8 cellular contexts compared by ENCODE assay signal in the genomic region with DNA sequence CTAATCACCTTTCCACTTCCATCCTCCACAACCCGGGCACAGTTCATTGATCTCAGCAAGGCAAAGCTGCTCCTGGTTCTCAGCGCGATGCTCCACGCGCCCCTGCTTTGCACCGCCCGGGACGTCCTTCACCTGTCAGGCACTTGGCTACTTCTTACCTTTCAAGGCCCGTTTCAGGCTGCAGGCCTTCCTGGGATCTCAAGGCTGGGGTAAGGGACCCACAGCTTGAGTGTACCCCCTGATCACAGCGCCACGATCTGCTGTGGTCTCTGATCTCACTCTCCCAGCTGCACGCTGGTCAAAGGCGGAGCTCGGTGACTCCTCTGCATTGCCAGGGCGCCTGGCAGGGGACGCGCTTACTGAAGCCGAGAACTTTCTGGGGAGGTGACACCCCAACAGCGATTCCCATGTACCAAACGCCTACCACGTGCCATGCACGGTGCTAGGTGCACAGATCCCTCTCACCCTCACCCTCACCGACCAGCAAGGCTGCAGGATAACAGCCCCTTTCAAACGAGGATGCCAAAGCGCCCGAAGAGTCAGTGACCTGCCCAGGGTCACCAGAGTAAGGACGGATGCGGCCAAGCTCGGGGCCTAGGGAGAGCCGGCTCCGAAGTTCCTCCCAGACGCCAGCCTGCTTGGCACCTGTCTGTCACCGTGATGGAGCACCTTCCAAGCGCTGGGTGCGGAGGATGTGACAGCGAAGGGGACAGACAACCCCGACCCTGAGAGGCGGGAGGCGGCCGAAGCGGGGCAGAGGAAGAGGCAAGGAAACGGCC. TPM values are rescaled to one million over a fixed set of nuclear protein-coding genes. Genes with fewer than 3 reads are reported as not detected.
DNase-seq lines count a peak whose midpoint lies in the region; ATAC-seq and TF ChIP-seq lines count a peak whose summit lies in the region.

No MANE protein-coding gene starts in this region.

- H3K4me3 ChIP-seq in Panc1 (ENCODE audit: low read depth in 2 of 2, low read length in 2 of 2) (peak overlapping the region; percentile 86 to 99), cardiac muscle cell (peak overlapping the region; percentile 84), ovary (peak overlapping the region; percentile 74), tibial nerve (peak overlapping the region; percentile 67 to 97 (median 80))

- H3K4me1 ChIP-seq in Panc1 (ENCODE audit: control insufficient read depth, insufficient read depth, low read length) (peaks cover 13% of the 10 kb centered on the region), cardiac muscle cell (ENCODE audit: low read depth) (peaks cover 20% of the 10 kb centered on the region), ovary (ENCODE audit: insufficient read depth) (peaks cover 6% of the 10 kb centered on the region), tibial nerve (peaks cover 0 to 70% (median 22%) of the 10 kb centered on the region in 4 donors)

- H3K27ac Mint-ChIP-seq in activated naive CD4-positive, alpha-beta T cell treated with anti-CD3 and anti-CD28 coated beads, Interleukin-2, amount 50 U/mL, for 24 hours = peak overlapping the region; percentile 92

- no peak for TF ChIP-seq POLR2A in ovary (IDR thresholded peaks at IDR 0.05)
- TF ChIP-seq POLR2A in tibial nerve (IDR thresholded peaks at IDR 0.05) = no peak

- in situ Hi-C loops in Panc1 (cut with HindIII; ENCODE audit: low pct_unique_long_range_greater_than_20kb, low sequenced_read_pairs) = no loop called here

- no peak for TF ChIP-seq CTCF in Panc1 (IDR thresholded peaks at IDR 0.05)
- TF ChIP-seq CTCF in cardiac muscle cell (IDR thresholded peaks at IDR 0.05; ENCODE audit: low read depth, low read length) = peak; percentile 5
- TF ChIP-seq CTCF in ovary (IDR thresholded peaks at IDR 0.05) = no peak
- TF ChIP-seq CTCF in tibial nerve (IDR thresholded peaks at IDR 0.05) = no peak

- H3K4me1 Mint-ChIP-seq in activated naive CD4-positive, alpha-beta T cell treated with anti-CD3 and anti-CD28 coated beads, Interleukin-2, amount 50 U/mL, for 24 hours = peaks cover 43% of the 10 kb centered on the region

- POLR2A ChIA-PET in Panc1 (lab: Charles Lee) = interaction anchor here (0.6 kb wide), 2 partner anchors 55 to 208 kb away, joined by 3 read pairs; partner anchors contain the start of gene YWHAQ

- TF ChIP-seq EP300 in ovary (IDR thresholded peaks at IDR 0.05) (no peak), tibial nerve (IDR thresholded peaks at IDR 0.05) (no peak)

- peak overlapping the region; percentile 93 for H3K4me3 Mint-ChIP-seq in activated naive CD4-positive, alpha-beta T cell treated with anti-CD3 and anti-CD28 coated beads, Interleukin-2, amount 50 U/mL, for 24 hours

- CTCF ChIA-PET in Panc1 (lab: Charles Lee) = no interaction called here

- peaks cover 4% of the 10 kb centered on the region for H3K36me3 Mint-ChIP-seq in activated naive CD4-positive, alpha-beta T cell treated with anti-CD3 and anti-CD28 coated beads, Interleukin-2, amount 50 U/mL, for 24 hours

- intact Hi-C loops in Panc1 (cut with micrococcal nuclease; ENCODE audit: unreplicated experiment) = no loop called here
- intact Hi-C loops in ovary (cut with DNase I) = loop anchor here in 1 of 4 donors (10.0 kb wide), 2 partner anchors 52 to 278 kb away; partner anchors contain the start of gene IAH1

- H3K9me3 ChIP-seq in Panc1 (ENCODE audit: control insufficient read depth, insufficient read depth, low read depth, low read length) (no peaks in the 10 kb centered on the region), cardiac muscle cell (ENCODE audit: low read depth) (no peaks in the 10 kb centered on the region), ovary (no peaks in the 10 kb centered on the region), tibial nerve (no peaks in the 10 kb centered on the region)

- H3K27me3 Mint-ChIP-seq in activated naive CD4-positive, alpha-beta T cell treated with anti-CD3 and anti-CD28 coated beads, Interleukin-2, amount 50 U/mL, for 24 hours = no peaks in the 10 kb centered on the region

- peak; percentile 43 for ATAC-seq in GM18907 (IDR thresholded peaks at IDR 0.05; ENCODE audit: unreplicated experiment)
- peak; percentile 26 for ATAC-seq in HG03139 (IDR thresholded peaks at IDR 0.05; ENCODE audit: unreplicated experiment)
- peak; percentile 72 for ATAC-seq in Panc1

- 1 to 2% (median 2%) methylated on average over 30 to 42 of the region's 42 CpGs for WGBS in ovary, 3 donors
- 7 to 8% methylated on average over 20 to 42 of the region's 42 CpGs for WGBS in tibial nerve, 2 donors

- no peaks in the 10 kb centered on the region for H3K9me3 Mint-ChIP-seq in activated naive CD4-positive, alpha-beta T cell treated with anti-CD3 and anti-CD28 coated beads, Interleukin-2, amount 50 U/mL, for 24 hours

- no TSS peak for BruUV-seq in Panc1 (replicated peaks; lab: Mats Ljungman, UMichigan)

- peak overlapping the region; percentile 96 for H3K27ac ChIP-seq in Panc1 (ENCODE audit: low read length)
- peak overlapping the region; percentile 19 for H3K27ac ChIP-seq in cardiac muscle cell
- peak overlapping the region; percentile 66 to 90 for H3K27ac ChIP-seq in ovary
- peak overlapping the region; percentile 87 to 98 (median 95) for H3K27ac ChIP-seq in tibial nerve

- peaks cover 8% of the 10 kb centered on the region; the same call in 1 of the 2 replicates for H3K36me3 ChIP-seq in Panc1 (ENCODE audit: control insufficient read depth, insufficient read depth, low read length)
- no peaks in the 10 kb centered on the region for H3K36me3 ChIP-seq in cardiac muscle cell
- no peaks in the 10 kb centered on the region for H3K36me3 ChIP-seq in ovary
- H3K36me3 ChIP-seq in tibial nerve = peaks cover 0 to 9% (median 0%) of the 10 kb centered on the region in 3 donors

- H3K27me3 ChIP-seq in Panc1 (ENCODE audit: control insufficient read depth, insufficient read depth, low read length) = no peaks in the 10 kb centered on the region
- H3K27me3 ChIP-seq in cardiac muscle cell = no peaks in the 10 kb centered on the region
- no peaks in the 10 kb centered on the region for H3K27me3 ChIP-seq in ovary
- H3K27me3 ChIP-seq in tibial nerve = no peaks in the 10 kb centered on the region

- peak; percentile 79 for DNase-seq in AG20443 (ENCODE audit: low spot score)
- no peak for DNase-seq in Panc1 (ENCODE audit: low read depth, low spot score)
- peak in 1 of 2 donors; percentile 23 for DNase-seq in cardiac muscle cell (ENCODE audit: low read depth in 1 of 2, low spot score in 1 of 2)
- DNase-seq in ovary = peak in 3 of 5 donors; percentile 39 to 54 (median 46)
- no peak for DNase-seq in tibial nerve (ENCODE audit: low spot score in 2 of 2)

RNA-seq across cellular contexts. Expression of gene ITGB1BP1, which starts 0.8 kb away (rescaled TPM):
- total RNA-seq in Panc1 (2021; ENCODE audit: unreplicated experiment) = 153 TPM
- 75.2 TPM for polyA plus RNA-seq in Panc1 (2012; ENCODE audit: insufficient read length)
- total RNA-seq in cardiac muscle cell = 30.9 and 35.5 TPM in 2 replicates
- polyA plus RNA-seq in cardiac muscle cell = 107 and 138 TPM in 2 replicates
- total RNA-seq in ovary = 10 to 100 TPM; 14.5 to 82.2 (median 64.5) TPM
- 10 to 100 TPM; 54.4 to 81.9 TPM for polyA plus RNA-seq in ovary
- 10 to 100 TPM; 65.9 to 97.3 (median 89.0) TPM for total RNA-seq in tibial nerve

RNA-seq across cellular contexts. Expression of gene CPSF3, which starts 0.9 kb away (rescaled TPM):
- total RNA-seq in Panc1 (2021; ENCODE audit: unreplicated experiment) = 54.1 TPM
- polyA plus RNA-seq in Panc1 (2012; ENCODE audit: insufficient read length) = 40.6 TPM
- 45.9 and 57.4 TPM in 2 replicates for total RNA-seq in cardiac muscle cell
- 57.5 and 75.5 TPM in 2 replicates for polyA plus RNA-seq in cardiac muscle cell
- total RNA-seq in ovary = 10 to 100 TPM; 14.8 to 24.6 (median 19.8) TPM
- polyA plus RNA-seq in ovary = 10 to 100 TPM; 11.8 to 25.0 TPM
- total RNA-seq in tibial nerve = 10 to 100 TPM; 18.6 to 43.9 (median 25.0) TPM

RNA-seq across cellular contexts. Expression of gene IAH1, which starts 51.8 kb away (rescaled TPM):
- total RNA-seq in Panc1 (2021; ENCODE audit: unreplicated experiment) (72.2 TPM), cardiac muscle cell (41.8 and 45.4 TPM in 2 replicates), ovary (10 to 100 TPM; 36.8 to 59.7 (median 44.8) TPM), tibial nerve (10 to 100 TPM; 41.9 to 55.1 (median 50.9) TPM)
- polyA plus RNA-seq in Panc1 (2012; ENCODE audit: insufficient read length) = 104 TPM
- polyA plus RNA-seq in cardiac muscle cell (56.6 and 96.4 TPM in 2 replicates), ovary (10 to 100 TPM; 54.0 to 61.8 TPM)

Comparison
In these comparisons a context has a peak if more than half of its experiments do, and no peak if none do; other contexts are left out.
1. DNase-seq: peak in AG20443 (single experiment) and ovary (3 of 5); none in Panc1 (single experiment) and tibial nerve (0 of 2).
2. H3K27ac ChIP-seq: peak in every context shown above with its lines; median percentile 96 in Panc1; 95 in tibial nerve; 78 in ovary; 19 in cardiac muscle cell.
3. Peak in every context shown above with its lines, with median percentiles within 50 percentile points of each other: ATAC-seq and H3K4me3 ChIP-seq.